Comparison of ENCODE assay signal across 10 cellular contexts in the genomic region with DNA sequence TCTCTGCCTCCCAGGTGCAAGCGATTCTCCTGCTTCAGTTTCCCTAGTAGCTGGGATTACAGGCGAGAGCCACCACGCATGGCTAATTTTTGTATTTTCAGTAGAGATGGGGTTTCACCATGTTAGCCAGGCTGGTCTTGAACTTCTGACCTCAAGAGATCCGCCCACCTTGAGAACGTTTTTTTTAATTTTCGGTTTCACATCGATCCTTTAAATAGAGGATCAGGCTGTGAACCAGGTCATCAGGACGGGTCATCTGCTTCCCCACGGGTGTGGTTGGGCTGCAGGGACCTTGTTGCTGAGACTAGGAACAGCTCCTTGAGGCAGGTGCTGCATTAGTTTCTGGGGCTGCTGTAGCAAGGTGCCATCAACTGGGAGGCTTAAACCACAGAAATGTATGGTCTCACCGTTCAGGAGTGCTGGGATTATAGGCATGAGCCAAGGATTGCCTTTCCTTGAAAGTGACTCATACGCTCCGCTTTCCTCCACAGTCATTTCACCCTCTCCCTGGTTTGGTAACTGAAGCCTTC. TPM values are rescaled to one million over a fixed set of nuclear protein-coding genes. Genes with fewer than 3 reads are reported as not detected.
DNase-seq lines count a peak whose midpoint lies in the region; ATAC-seq and TF ChIP-seq lines count a peak whose summit lies in the region.
"Had no signal": no experiment of that assay in that cellular context is flagged by ENCODE, and none has a peak within 500 bp of the region (broad histone marks: within the 10 kb centered on the region; RNA-seq: fewer than 3 reads in every experiment).

No MANE protein-coding gene starts in this region.

- H2BK120ac ChIP-seq in trophoblast cell (ENCODE audit: insufficient read depth, low read length, poor library complexity): no peak overlapping the region

- H3K4ac ChIP-seq in trophoblast cell (ENCODE audit: low read depth, low read length): no peak overlapping the region

- H2BK12ac ChIP-seq in trophoblast cell (ENCODE audit: low read length): no peak overlapping the region

- no peak for TF ChIP-seq CTCF in SK-N-SH (IDR thresholded peaks at IDR 0.05)

- no peak overlapping the region for H3K27ac ChIP-seq in SK-N-SH (ENCODE audit: low read depth in 2 of 2, low read length in 1 of 2)
- no peak overlapping the region for H3K27ac ChIP-seq in trophoblast cell (ENCODE audit: low read depth, low read length)

- CTCF ChIA-PET in SK-N-SH (lab: Yijun Ruan, JAX): interaction anchor here (1.8 kb wide), 1 partner anchor 14 kb away, joined by 7 read pairs; no protein-coding TSS in a partner anchor

- H3K23ac ChIP-seq in trophoblast cell (ENCODE audit: low read length): no peak overlapping the region

- no peaks in the 10 kb centered on the region for H3K4me1 ChIP-seq in SK-N-SH (ENCODE audit: control insufficient read depth in 1 of 2, insufficient read depth in 2 of 2, low read depth in 1 of 2, low read length in 1 of 2)
- H3K4me1 ChIP-seq in trophoblast cell (ENCODE audit: control insufficient read depth in 1 of 2, insufficient read depth in 2 of 2, low read length in 2 of 2): no peaks in the 10 kb centered on the region

- no peak overlapping the region for H2AFZ ChIP-seq in SK-N-SH (ENCODE audit: low read depth)
- H2AFZ ChIP-seq in trophoblast cell (ENCODE audit: insufficient read depth, low read length, poor library complexity): no peak overlapping the region

- no peaks in the 10 kb centered on the region for H3K9me2 ChIP-seq in SK-N-SH

- no peaks in the 10 kb centered on the region for H3K36me3 Mint-ChIP-seq in natural killer cell treated with Interleukin-12 subunit alpha and Interleukin-12 subunit beta and Interleukin-15 and Interleukin-18, amount 100 ng/mL, for 72 hours

- H3K9me3 ChIP-seq in SK-N-SH: no peaks in the 10 kb centered on the region
- H3K9me3 ChIP-seq in trophoblast cell (ENCODE audit: insufficient read depth, low read depth, low read length): no peaks in the 10 kb centered on the region

- no peaks in the 10 kb centered on the region for H3K4me1 Mint-ChIP-seq in natural killer cell treated with Interleukin-12 subunit alpha and Interleukin-12 subunit beta and Interleukin-15 and Interleukin-18, amount 100 ng/mL, for 72 hours (ENCODE audit: low read depth in 2 of 2)

- H3K4me3 Mint-ChIP-seq in natural killer cell treated with Interleukin-12 subunit alpha and Interleukin-12 subunit beta and Interleukin-15 and Interleukin-18, amount 100 ng/mL, for 72 hours: no peak overlapping the region

- no peaks in the 10 kb centered on the region for H3K9me3 Mint-ChIP-seq in natural killer cell treated with Interleukin-12 subunit alpha and Interleukin-12 subunit beta and Interleukin-15 and Interleukin-18, amount 100 ng/mL, for 72 hours

- no peak overlapping the region for H2BK5ac ChIP-seq in trophoblast cell (ENCODE audit: low read depth, low read length, poor library complexity)

- no peaks in the 10 kb centered on the region for H4K20me1 ChIP-seq in SK-N-SH (ENCODE audit: insufficient read depth)

- no peak overlapping the region for H4K8ac ChIP-seq in trophoblast cell (ENCODE audit: low read depth, low read length)

- H3K36me3 ChIP-seq in SK-N-SH (replicated peaks in 1 of 2; ENCODE audit: control insufficient read depth in 1 of 2, insufficient read depth in 2 of 2, low read length in 1 of 2) (no peaks in the 10 kb centered on the region), trophoblast cell (ENCODE audit: control insufficient read depth in 1 of 2, insufficient read depth in 2 of 2, low read length in 2 of 2) (no peaks in the 10 kb centered on the region)

- no peak overlapping the region for H4K12ac ChIP-seq in trophoblast cell (ENCODE audit: low read depth, low read length)

- no peak overlapping the region for H2AK5ac ChIP-seq in trophoblast cell (ENCODE audit: low read length)

- no peaks in the 10 kb centered on the region for H3K79me1 ChIP-seq in trophoblast cell (ENCODE audit: low read length)

- WGBS in SK-N-SH (ENCODE audit: low lambda C conversion rate): 23% methylated on average over 10 of the region's 12 CpGs
- WGBS in trophoblast cell (ENCODE audit: extremely low coverage, insufficient coverage, insufficient read length): no CpG with 5 or more reads among the region's 12 CpGs

- no peaks in the 10 kb centered on the region for H3K79me2 ChIP-seq in SK-N-SH (ENCODE audit: insufficient read depth)
- H3K79me2 ChIP-seq in trophoblast cell (ENCODE audit: control insufficient read depth, insufficient read depth, low read length, poor library complexity): no peaks in the 10 kb centered on the region

- no peak for TF ChIP-seq EP300 in SK-N-SH (IDR thresholded peaks at IDR 0.05; ENCODE audit: borderline replicate concordance in 1 of 2, low read depth in 1 of 2, low read length in 1 of 2)

- H3K4me3 ChIP-seq in SK-N-SH (ENCODE audit: low read depth in 2 of 2, low read length in 1 of 2) (0 out of 4 replicates have a peak overlapping the region, but pooled peaks of 1 of the 2 experiments have one; percentile 25), trophoblast cell (ENCODE audit: low read depth, low read length) (no peak overlapping the region)
- H3K4me3 ChIP-seq: K562 had no signal

- H4K91ac ChIP-seq in trophoblast cell (ENCODE audit: low read depth, low read length): no peak overlapping the region

- no peak overlapping the region for H3K18ac ChIP-seq in trophoblast cell (ENCODE audit: low read length)

- ATAC-seq in GM18868 (IDR thresholded peaks at IDR 0.05; ENCODE audit: unreplicated experiment) (peak; percentile 58), HG02870 (IDR thresholded peaks at IDR 0.05; ENCODE audit: unreplicated experiment) (peak; percentile 76)
- ATAC-seq in natural killer cell treated with Interleukin-12 subunit alpha and Interleukin-12 subunit beta and Interleukin-15 and Interleukin-18, amount 100 ng/mL, for 72 hours: no peak

- no peak overlapping the region for H3K27ac Mint-ChIP-seq in natural killer cell treated with Interleukin-12 subunit alpha and Interleukin-12 subunit beta and Interleukin-15 and Interleukin-18, amount 100 ng/mL, for 72 hours

- no peak for DNase-seq in SK-N-SH
- DNase-seq in trophoblast cell: peak; percentile 48 to 54
- no peak for DNase-seq in natural killer cell treated with Interleukin-12 subunit alpha and Interleukin-12 subunit beta and Interleukin-15 and Interleukin-18, amount 100 ng/mL, for 72 hours (ENCODE audit: low spot score)
- DNase-seq in COLO829 (ENCODE audit: low spot score): no peak
- no peak for DNase-seq in NCI-H146 (lab: John Stamatoyannopoulos, UW)
- no peak for DNase-seq in NCI-H2227 (lab: John Stamatoyannopoulos, UW; ENCODE audit: unreplicated experiment)
- DNase-seq: activated T-cell treated with anti-CD3 and anti-CD28 coated beads, Interleukin-2, amount 50 U/mL, for 48 hours had no signal

- POLR2A ChIA-PET in SK-N-SH (lab: Yijun Ruan, JAX): no interaction called here

- TF ChIP-seq RAD21 in SK-N-SH (IDR thresholded peaks at IDR 0.05; ENCODE audit: low read length): no peak

- H3K9ac ChIP-seq in SK-N-SH (no peak overlapping the region), trophoblast cell (ENCODE audit: low read length) (no peak overlapping the region)

- H3K14ac ChIP-seq in trophoblast cell (ENCODE audit: low read length): no peak overlapping the region

- H3K4me2 ChIP-seq in SK-N-SH: peak overlapping the region; percentile 50
- no peak overlapping the region for H3K4me2 ChIP-seq in trophoblast cell (ENCODE audit: low read length)

- no peaks in the 10 kb centered on the region for H3F3A ChIP-seq in SK-N-SH (replicated peaks; ENCODE audit: insufficient read depth)

- H3K27me3 ChIP-seq in SK-N-SH (ENCODE audit: insufficient read depth): peaks cover 6% of the 10 kb centered on the region; the same call in 1 of the 2 replicates
- no peaks in the 10 kb centered on the region for H3K27me3 ChIP-seq in trophoblast cell (ENCODE audit: insufficient read depth, low read length)

- peaks cover 0 to 4% of the 10 kb centered on the region in 2 donors for H3K27me3 Mint-ChIP-seq in natural killer cell treated with Interleukin-12 subunit alpha and Interleukin-12 subunit beta and Interleukin-15 and Interleukin-18, amount 100 ng/mL, for 72 hours

TF ChIP-seq in SK-N-SH, 30 proteins besides CTCF, POLR2A, EP300 and RAD21 (continues in another document):
- no peak for TF ChIP-seq ELF1 (IDR thresholded peaks at IDR 0.05)
- TF ChIP-seq JUND (IDR thresholded peaks at IDR 0.05): peak; percentile 51; the same call in 1 of the 2 replicates
- peak; percentile 15; the same call in 1 of the 2 replicates for TF ChIP-seq NFIC (IDR thresholded peaks at IDR 0.05; ENCODE audit: borderline replicate concordance)
- TF ChIP-seq FOSL2 (IDR thresholded peaks at IDR 0.05; ENCODE audit: borderline replicate concordance, low read depth): peak; percentile 76

RNA-seq across cellular contexts. Expression of a gene that starts 7.9 kb away (rescaled TPM):
- 15.5 and 16.5 TPM in 2 replicates for polyA plus RNA-seq in SK-N-SH (2012; rRNA removed)
- polyA plus RNA-seq in SK-N-SH (2012; cell fraction: cytosol; rRNA removed): 6.7 and 12.7 TPM in 2 replicates
- 37.6 and 45.0 TPM in 2 replicates for polyA plus RNA-seq in SK-N-SH (2012; cell fraction: nucleus; rRNA removed)
- 6.4 and 7.7 TPM in 2 replicates for polyA plus RNA-seq in trophoblast cell (2013)
- 10 to 100 TPM; 10.1 to 17.4 TPM for total RNA-seq in natural killer cell treated with Interleukin-12 subunit alpha and Interleukin-12 subunit beta and Interleukin-15 and Interleukin-18, amount 100 ng/mL, for 72 hours

RNA-seq across cellular contexts. Expression of a gene that starts 24.1 kb away (rescaled TPM):
- polyA plus RNA-seq in SK-N-SH (2012; rRNA removed): 0.18 TPM in 1 of 2 replicates, not detected in the other
- 0.07 TPM in 1 of 2 replicates, not detected in the other for polyA plus RNA-seq in SK-N-SH (2012; cell fraction: cytosol; rRNA removed)
- 0.04 TPM in 1 of 2 replicates, not detected in the other for polyA plus RNA-seq in SK-N-SH (2012; cell fraction: nucleus; rRNA removed)
- not detected in 2 replicates for polyA plus RNA-seq in trophoblast cell (2013)
- not detected for total RNA-seq in natural killer cell treated with Interleukin-12 subunit alpha and Interleukin-12 subunit beta and Interleukin-15 and Interleukin-18, amount 100 ng/mL, for 72 hours
- total RNA-seq: K562 had no signal
- polyA plus RNA-seq: K562 had no signal

RNA-seq across cellular contexts. Expression of a gene that starts 30.0 kb away (rescaled TPM):
- 27.0 and 32.2 TPM in 2 replicates for polyA plus RNA-seq in SK-N-SH (2012; rRNA removed)
- 17.3 and 21.9 TPM in 2 replicates for polyA plus RNA-seq in SK-N-SH (2012; cell fraction: cytosol; rRNA removed)
- 24.4 and 24.7 TPM in 2 replicates for polyA plus RNA-seq in SK-N-SH (2012; cell fraction: nucleus; rRNA removed)
- 12.7 and 12.8 TPM in 2 replicates for polyA plus RNA-seq in trophoblast cell (2013)
- 10 to 100 TPM; 24.3 to 37.3 TPM for total RNA-seq in natural killer cell treated with Interleukin-12 subunit alpha and Interleukin-12 subunit beta and Interleukin-15 and Interleukin-18, amount 100 ng/mL, for 72 hours

RNA-seq across cellular contexts. Expression of a gene that starts 55.9 kb away (rescaled TPM):
- 12.5 and 12.9 TPM in 2 replicates for polyA plus RNA-seq in SK-N-SH (2012; rRNA removed)
- 5.7 and 8.3 TPM in 2 replicates for polyA plus RNA-seq in SK-N-SH (2012; cell fraction: cytosol; rRNA removed)
- 18.1 and 19.8 TPM in 2 replicates for polyA plus RNA-seq in SK-N-SH (2012; cell fraction: nucleus; rRNA removed)
- polyA plus RNA-seq in trophoblast cell (2013): 4.8 and 5.0 TPM in 2 replicates
- total RNA-seq in natural killer cell treated with Interleukin-12 subunit alpha and Interleukin-12 subunit beta and Interleukin-15 and Interleukin-18, amount 100 ng/mL, for 72 hours: 10 to 100 TPM; 10.6 to 18.8 TPM

Comparison
In these comparisons a context has a peak if more than half of its experiments do, and no peak if none do; other contexts are left out.
1. ATAC-seq: peak in GM18868 (single experiment) and HG02870 (single experiment); none in natural killer cell treated with Interleukin-12 subunit alpha and Interleukin-12 subunit beta and Interleukin-15 and Interleukin-18, amount 100 ng/mL, for 72 hours (0 of 2).
2. DNase-seq: peak in trophoblast cell (2 of 2); none in SK-N-SH (single experiment), natural killer cell treated with Interleukin-12 subunit alpha and Interleukin-12 subunit beta and Interleukin-15 and Interleukin-18, amount 100 ng/mL, for 72 hours (single experiment), COLO829 (single experiment), NCI-H146 (single experiment) and NCI-H2227 (single experiment).